8 cellular contexts compared by ENCODE assay signal in the genomic region with DNA sequence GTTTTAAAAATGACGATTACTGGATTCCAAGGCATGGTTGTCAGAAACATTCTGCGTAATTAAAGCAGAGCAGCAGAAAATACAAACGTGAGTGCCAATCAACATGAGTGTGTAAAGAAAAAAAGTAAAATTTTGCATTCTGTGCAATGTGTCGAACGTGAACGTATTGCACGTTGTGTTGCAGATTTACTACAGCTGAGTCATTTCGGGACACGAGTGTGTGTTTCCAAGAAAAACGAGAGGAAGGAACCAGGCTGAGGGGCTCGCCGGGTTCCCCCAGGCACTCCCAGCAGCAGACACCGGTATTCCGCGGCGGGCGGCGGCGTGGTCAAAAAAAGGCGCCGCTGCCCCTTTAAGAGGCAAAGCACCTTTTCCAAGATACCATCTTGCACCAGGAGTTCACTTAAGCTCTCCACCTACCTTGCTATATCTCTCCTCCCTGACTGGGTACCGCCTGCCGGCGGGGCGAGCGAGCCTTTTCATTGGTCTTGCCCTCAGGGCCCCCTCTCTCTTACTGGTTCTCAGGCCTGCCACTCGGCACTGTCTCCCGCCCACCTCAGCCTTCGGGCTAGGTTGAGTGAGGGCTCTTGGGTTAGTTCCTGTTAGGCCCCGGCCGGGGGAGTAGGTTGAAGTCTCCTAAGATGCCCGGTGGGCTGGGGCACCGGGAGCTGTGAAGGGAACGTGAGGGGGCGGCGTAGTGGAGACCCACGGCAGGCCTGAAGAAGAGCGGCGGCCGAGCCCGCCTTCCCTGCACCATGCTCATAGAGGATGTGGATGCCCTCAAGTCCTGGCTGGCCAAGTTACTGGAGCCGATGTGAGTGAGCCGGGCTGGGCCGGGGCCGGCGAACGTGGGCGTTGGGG. TPM values are rescaled to one million over a fixed set of nuclear protein-coding genes. Genes with fewer than 3 reads are reported as not detected.
DNase-seq lines count a peak whose midpoint lies in the region; ATAC-seq and TF ChIP-seq lines count a peak whose summit lies in the region.

A gene with protein sequence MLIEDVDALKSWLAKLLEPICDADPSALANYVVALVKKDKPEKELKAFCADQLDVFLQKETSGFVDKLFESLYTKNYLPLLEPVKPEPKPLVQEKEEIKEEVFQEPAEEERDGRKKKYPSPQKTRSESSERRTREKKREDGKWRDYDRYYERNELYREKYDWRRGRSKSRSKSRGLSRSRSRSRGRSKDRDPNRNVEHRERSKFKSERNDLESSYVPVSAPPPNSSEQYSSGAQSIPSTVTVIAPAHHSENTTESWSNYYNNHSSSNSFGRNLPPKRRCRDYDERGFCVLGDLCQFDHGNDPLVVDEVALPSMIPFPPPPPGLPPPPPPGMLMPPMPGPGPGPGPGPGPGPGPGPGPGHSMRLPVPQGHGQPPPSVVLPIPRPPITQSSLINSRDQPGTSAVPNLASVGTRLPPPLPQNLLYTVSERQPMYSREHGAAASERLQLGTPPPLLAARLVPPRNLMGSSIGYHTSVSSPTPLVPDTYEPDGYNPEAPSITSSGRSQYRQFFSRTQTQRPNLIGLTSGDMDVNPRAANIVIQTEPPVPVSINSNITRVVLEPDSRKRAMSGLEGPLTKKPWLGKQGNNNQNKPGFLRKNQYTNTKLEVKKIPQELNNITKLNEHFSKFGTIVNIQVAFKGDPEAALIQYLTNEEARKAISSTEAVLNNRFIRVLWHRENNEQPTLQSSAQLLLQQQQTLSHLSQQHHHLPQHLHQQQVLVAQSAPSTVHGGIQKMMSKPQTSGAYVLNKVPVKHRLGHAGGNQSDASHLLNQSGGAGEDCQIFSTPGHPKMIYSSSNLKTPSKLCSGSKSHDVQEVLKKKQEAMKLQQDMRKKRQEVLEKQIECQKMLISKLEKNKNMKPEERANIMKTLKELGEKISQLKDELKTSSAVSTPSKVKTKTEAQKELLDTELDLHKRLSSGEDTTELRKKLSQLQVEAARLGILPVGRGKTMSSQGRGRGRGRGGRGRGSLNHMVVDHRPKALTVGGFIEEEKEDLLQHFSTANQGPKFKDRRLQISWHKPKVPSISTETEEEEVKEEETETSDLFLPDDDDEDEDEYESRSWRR (plus strand): TSS at position 595 of the 861 bp plus-strand sequence. CDS start 161 bp downstream, at position 756.

- no peak for TF ChIP-seq CTCF in GM23338 (conservative IDR thresholded peaks at IDR 0.05; ENCODE audit: low read depth in 2 of 2)

- H3K4me3 Mint-ChIP-seq in GM23338 = no peak within 1 kb of the TSS
- no peak within 1 kb of the TSS for H3K4me3 Mint-ChIP-seq in activated T-helper 1 cell treated with anti-CD3 and anti-CD28 coated beads, Interleukin-12 subunit alpha, Interleukin-12 subunit beta, Interleukin-2, Interleukin-4 antibody, amounts not matched to agents 30 ng/mL and 10 ng/mL and 1 ng/mL, durations not matched to agents 14 hours and 24 hours and 36 hours
- no peak within 1 kb of the TSS for H3K4me3 Mint-ChIP-seq in naive thymus-derived CD8-positive, alpha-beta T cell

- no peaks in the 10 kb centered on the region for H3K27me3 Mint-ChIP-seq in GM23338 (ENCODE audit: insufficient read depth, low read depth, poor library complexity)
- no peaks in the 10 kb centered on the region for H3K27me3 Mint-ChIP-seq in activated T-helper 1 cell treated with anti-CD3 and anti-CD28 coated beads, Interleukin-12 subunit alpha, Interleukin-12 subunit beta, Interleukin-2, Interleukin-4 antibody, amounts not matched to agents 30 ng/mL and 10 ng/mL and 1 ng/mL, durations not matched to agents 14 hours and 24 hours and 36 hours (ENCODE audit: insufficient read depth)
- H3K27me3 Mint-ChIP-seq in naive thymus-derived CD8-positive, alpha-beta T cell = no peaks in the 10 kb centered on the region

- peaks cover 7% of the 10 kb centered on the region for H4K20me1 ChIP-seq in GM23338 (replicated peaks; ENCODE audit: insufficient read depth)

- H3K36me3 ChIP-seq in GM23338 (ENCODE audit: insufficient read depth) = no peaks in the 10 kb centered on the region

- H3K27ac Mint-ChIP-seq in GM23338 = no peak within 1 kb of the TSS
- no peak within 1 kb of the TSS for H3K27ac Mint-ChIP-seq in activated T-helper 1 cell treated with anti-CD3 and anti-CD28 coated beads, Interleukin-12 subunit alpha, Interleukin-12 subunit beta, Interleukin-2, Interleukin-4 antibody, amounts not matched to agents 30 ng/mL and 10 ng/mL and 1 ng/mL, durations not matched to agents 14 hours and 24 hours and 36 hours
- no peak within 1 kb of the TSS for H3K27ac Mint-ChIP-seq in naive thymus-derived CD8-positive, alpha-beta T cell

- H3K9me3 Mint-ChIP-seq in GM23338 = no peaks in the 10 kb centered on the region
- no peaks in the 10 kb centered on the region for H3K9me3 Mint-ChIP-seq in activated T-helper 1 cell treated with anti-CD3 and anti-CD28 coated beads, Interleukin-12 subunit alpha, Interleukin-12 subunit beta, Interleukin-2, Interleukin-4 antibody, amounts not matched to agents 30 ng/mL and 10 ng/mL and 1 ng/mL, durations not matched to agents 14 hours and 24 hours and 36 hours
- H3K9me3 Mint-ChIP-seq in naive thymus-derived CD8-positive, alpha-beta T cell = no peaks in the 10 kb centered on the region

- H3K27me3 ChIP-seq in GM23338 (ENCODE audit: insufficient read depth) = no peaks in the 10 kb centered on the region

- peaks cover 8% of the 10 kb centered on the region for H3K4me1 ChIP-seq in GM23338 (ENCODE audit: insufficient read depth)

- H3K4me2 ChIP-seq in GM23338 = peak within 1 kb of the TSS; percentile 85

- H3K36me3 Mint-ChIP-seq in GM23338 (ENCODE audit: low read depth) = 0 out of 3 replicates have a peak, but pooled peaks cover 3% of the 10 kb centered on the region
- no peaks in the 10 kb centered on the region for H3K36me3 Mint-ChIP-seq in activated T-helper 1 cell treated with anti-CD3 and anti-CD28 coated beads, Interleukin-12 subunit alpha, Interleukin-12 subunit beta, Interleukin-2, Interleukin-4 antibody, amounts not matched to agents 30 ng/mL and 10 ng/mL and 1 ng/mL, durations not matched to agents 14 hours and 24 hours and 36 hours (ENCODE audit: low read depth)
- H3K36me3 Mint-ChIP-seq in naive thymus-derived CD8-positive, alpha-beta T cell = no peaks in the 10 kb centered on the region

- H2AFZ ChIP-seq in GM23338 = peak within 1 kb of the TSS; percentile 67; the same call in 1 of the 2 replicates

- H3K9me2 ChIP-seq in GM23338 (ENCODE audit: insufficient read depth) = no peaks in the 10 kb centered on the region

- peak within 1 kb of the TSS; percentile 88 for H3K4me3 ChIP-seq in GM23338

- no peaks in the 10 kb centered on the region for H3F3A ChIP-seq in GM23338 (replicated peaks; ENCODE audit: low read depth)

- peaks cover 45% of the 10 kb centered on the region for H3K79me2 ChIP-seq in GM23338 (replicated peaks; ENCODE audit: insufficient read depth)

- ATAC-seq in GM23338 = peak; percentile 99
- ATAC-seq in naive thymus-derived CD8-positive, alpha-beta T cell = peak; percentile 99

- intact Hi-C loops in activated T-helper 1 cell treated with anti-CD3 and anti-CD28 coated beads, Interleukin-12 subunit alpha, Interleukin-12 subunit beta, Interleukin-2, Interleukin-4 antibody, amounts not matched to agents 30 ng/mL and 10 ng/mL and 1 ng/mL, durations not matched to agents 14 hours and 24 hours and 36 hours (cut with micrococcal nuclease) = loop anchor here (1.0 to 2.0 kb wide), 5 partner anchors 21 to 266 kb away; a partner anchor contains a TSS

- peak within 1 kb of the TSS; percentile 74 for H3K27ac ChIP-seq in GM23338 (ENCODE audit: low read depth)

- peak; percentile 98 for DNase-seq in Daoy (ENCODE audit: low read depth)
- DNase-seq in GM23338 (ENCODE audit: low spot score) = peak; percentile 99
- DNase-seq in LHCN-M2 (ENCODE audit: low read depth) = peak; percentile 98
- peak; percentile 97 for DNase-seq in RPMI7951 (ENCODE audit: low read depth)
- peak; percentile 97 for DNase-seq in activated T-helper 1 cell treated with anti-CD3 and anti-CD28 coated beads, Interleukin-12 subunit alpha, Interleukin-12 subunit beta, Interleukin-2, Interleukin-4 antibody, amounts not matched to agents 30 ng/mL and 10 ng/mL and 1 ng/mL, durations not matched to agents 14 hours and 24 hours and 36 hours (ENCODE audit: low spot score)
- peak; percentile 98 for DNase-seq in fibroblast of peridontal ligament (ENCODE audit: extremely low read depth)
- DNase-seq in naive thymus-derived CD8-positive, alpha-beta T cell = peak; percentile 87 to 100 (median 97)
- DNase-seq in stimulated activated naive CD4-positive, alpha-beta T cell (lab: John Stamatoyannopoulos, UW) = peak; percentile 92 to 98 (median 97)

- H3K4me1 Mint-ChIP-seq in GM23338 = peaks cover 8% of the 10 kb centered on the region
- no peaks in the 10 kb centered on the region for H3K4me1 Mint-ChIP-seq in activated T-helper 1 cell treated with anti-CD3 and anti-CD28 coated beads, Interleukin-12 subunit alpha, Interleukin-12 subunit beta, Interleukin-2, Interleukin-4 antibody, amounts not matched to agents 30 ng/mL and 10 ng/mL and 1 ng/mL, durations not matched to agents 14 hours and 24 hours and 36 hours (ENCODE audit: low read depth)
- peaks cover 0 to 20% (median 10%) of the 10 kb centered on the region in 4 donors for H3K4me1 Mint-ChIP-seq in naive thymus-derived CD8-positive, alpha-beta T cell

- POLR2A ChIA-PET in naive thymus-derived CD8-positive, alpha-beta T cell (lab: Charles Lee) = interaction anchor here (0.6 to 1.5 kb wide), 6 partner anchors 10 to 243 kb away, joined by 3 to 12 read pairs (median 4); a partner anchor contains a TSS

TF ChIP-seq in GM23338, 12 proteins besides CTCF, POLR2A, EP300 and RAD21 (continues in another document):
- TF ChIP-seq CREB1 (CRISPR knock-in tag; IDR thresholded peaks at IDR 0.05; ENCODE audit: low read depth) (peak; percentile 73), ZNF331 (CRISPR knock-in tag; IDR thresholded peaks at IDR 0.05; ENCODE audit: low read depth) (no peak)

RNA-seq across cellular contexts. Expression of the gene that starts here (rescaled TPM):
- total RNA-seq in Daoy (2014; rRNA removed; shearing (Covaris generic)) = 24.6 and 27.0 TPM in 2 replicates
- 59.5 and 77.2 TPM in 2 replicates for total RNA-seq in GM23338 (2014; rRNA removed; shearing (Covaris generic))
- 22.4 and 24.0 TPM in 2 replicates for polyA plus RNA-seq in GM23338 (2016; fragmentation: Nextera tagmentation; extraction: Ambion mirVana)
- 16.3 and 20.5 TPM in 2 replicates for total RNA-seq in LHCN-M2 (2014; rRNA removed)
- polyA plus RNA-seq in LHCN-M2 (2012) = 4.4 TPM
- 13.5 and 15.1 TPM in 2 replicates for total RNA-seq in RPMI7951 (2014; rRNA removed; shearing (Covaris generic))
- total RNA-seq in activated T-helper 1 cell treated with anti-CD3 and anti-CD28 coated beads, Interleukin-12 subunit alpha, Interleukin-12 subunit beta, Interleukin-2, Interleukin-4 antibody, amounts not matched to agents 30 ng/mL and 10 ng/mL and 1 ng/mL, durations not matched to agents 14 hours and 24 hours and 36 hours = 31.2 and 33.5 TPM in 2 replicates
- total RNA-seq in naive thymus-derived CD8-positive, alpha-beta T cell = 10 to 100 TPM; 31.5 to 34.7 TPM
- polyA plus RNA-seq in naive thymus-derived CD8-positive, alpha-beta T cell = 1 to 10 TPM; 5.7 to 7.5 (median 6.6) TPM

Comparison
In these comparisons a context has a peak if more than half of its experiments do, and no peak if none do; other contexts are left out.
1. Peak in every context shown above with its lines: DNase-seq, ATAC-seq, H3K4me3 ChIP-seq and H3K27ac ChIP-seq.